ENCODE assay signal across 18 cellular contexts in genomic region chr1:41629571-41629970, GRCh38.
DNase-seq lines count a peak whose midpoint lies in the region; ATAC-seq and TF ChIP-seq lines count a peak whose summit lies in the region.
"Had no signal": no experiment of that assay in that cellular context is flagged by ENCODE, and none has a peak within 500 bp of the region (broad histone marks: within the 10 kb centered on the region; RNA-seq: fewer than 3 reads in every experiment).

No MANE protein-coding gene starts in this region.

- peak overlapping the region; percentile 62 for H3K9ac ChIP-seq in skeletal muscle satellite cell (ENCODE audit: low read depth, low read length)

- ATAC-seq in activated CD8-positive, alpha-beta T cell treated with anti-CD3 and anti-CD28 coated beads for 36 hours, result no peak
- no peak for ATAC-seq in activated CD8-positive, alpha-beta T cell treated with anti-CD3 and anti-CD28 coated beads, Interleukin-2, amount 10 ng/mL, durations not matched to agents 7 days and 5 days
- ATAC-seq in HG02678 (IDR thresholded peaks at IDR 0.05; ENCODE audit: unreplicated experiment) (no peak), upper lobe of right lung (no peak)
- ATAC-seq: gastroesophageal sphincter; left cardiac atrium; naive thymus-derived CD8-positive, alpha-beta T cell had no signal

- no peaks in the 10 kb centered on the region for H3K9me3 ChIP-seq in skeletal muscle satellite cell (replicated peaks; ENCODE audit: low read length)
- no peaks in the 10 kb centered on the region for H3K9me3 ChIP-seq in upper lobe of right lung
- H3K9me3 ChIP-seq: gastroesophageal sphincter had no signal

- peaks cover 57% of the 10 kb centered on the region for H3K36me3 Mint-ChIP-seq in activated CD8-positive, alpha-beta T cell treated with anti-CD3 and anti-CD28 coated beads for 36 hours (ENCODE audit: low read depth)
- peaks cover 10% of the 10 kb centered on the region for H3K36me3 Mint-ChIP-seq in activated CD8-positive, alpha-beta T cell treated with anti-CD3 and anti-CD28 coated beads, Interleukin-2, amount 10 ng/mL, durations not matched to agents 7 days and 5 days (ENCODE audit: low read depth)

- intact Hi-C loops in activated CD8-positive, alpha-beta T cell treated with anti-CD3 and anti-CD28 coated beads for 36 hours (cut with micrococcal nuclease), result no loop called here
- intact Hi-C loops in upper lobe of right lung (cut with DNase I), result no loop called here

- H3K9me3 Mint-ChIP-seq in activated CD8-positive, alpha-beta T cell treated with anti-CD3 and anti-CD28 coated beads for 36 hours, result no peaks in the 10 kb centered on the region
- no peaks in the 10 kb centered on the region for H3K9me3 Mint-ChIP-seq in activated CD8-positive, alpha-beta T cell treated with anti-CD3 and anti-CD28 coated beads, Interleukin-2, amount 10 ng/mL, durations not matched to agents 7 days and 5 days (ENCODE audit: insufficient read depth)
- H3K9me3 Mint-ChIP-seq: dendritic cell treated with granulocyte-macrophage colony-stimulating factor and Interleukin-4, amounts not matched to agents 40 ng/mL and 50 ng/mL, for 4 days; naive thymus-derived CD8-positive, alpha-beta T cell; T-helper 1 cell treated with Interleukin-12 subunit alpha and Interleukin-12 subunit beta and Interleukin-4 antibody, amounts not matched to agents 30 μg/mL and 1 μg/mL, for 36 hours had no signal

- H3K4me2 ChIP-seq in skeletal muscle satellite cell (ENCODE audit: low read length), result peak overlapping the region; percentile 17

- CTCF ChIA-PET in activated CD8-positive, alpha-beta T cell treated with anti-CD3 and anti-CD28 coated beads for 36 hours (lab: Charles Lee), result no interaction called here
- CTCF ChIA-PET in activated CD8-positive, alpha-beta T cell treated with anti-CD3 and anti-CD28 coated beads, Interleukin-2, amount 10 ng/mL, durations not matched to agents 7 days and 5 days (lab: Charles Lee), result no interaction called here
- CTCF ChIA-PET in GM10248 (lab: Yijun Ruan, JAX), result interaction anchor here (1.6 kb wide), 1 partner anchor 11 kb away, joined by 4 read pairs; no protein-coding TSS in a partner anchor

- H3K27me3 ChIP-seq in skeletal muscle satellite cell (ENCODE audit: control insufficient read depth, insufficient read depth, low read length) (no peaks in the 10 kb centered on the region), upper lobe of right lung (no peaks in the 10 kb centered on the region)
- H3K27me3 ChIP-seq: gastroesophageal sphincter had no signal

- TF ChIP-seq CTCF in activated CD8-positive, alpha-beta T cell treated with anti-CD3 and anti-CD28 coated beads for 36 hours (IDR thresholded peaks at IDR 0.05), result no peak
- TF ChIP-seq CTCF in epithelial cell of esophagus (IDR thresholded peaks at IDR 0.05; ENCODE audit: insufficient read depth, low read depth, low read length, missing control alignments), result no peak
- TF ChIP-seq CTCF in upper lobe of right lung (IDR thresholded peaks at IDR 0.05), result no peak
- TF ChIP-seq CTCF in GM10248 (IDR thresholded peaks at IDR 0.05; ENCODE audit: control extremely low read depth, extremely low read depth, low read depth, missing control alignments), result no peak

- peak overlapping the region; percentile 7 for H3K27ac Mint-ChIP-seq in activated CD8-positive, alpha-beta T cell treated with anti-CD3 and anti-CD28 coated beads for 36 hours
- H3K27ac Mint-ChIP-seq in activated CD8-positive, alpha-beta T cell treated with anti-CD3 and anti-CD28 coated beads, Interleukin-2, amount 10 ng/mL, durations not matched to agents 7 days and 5 days, result no peak overlapping the region
- H3K27ac Mint-ChIP-seq: dendritic cell treated with granulocyte-macrophage colony-stimulating factor and Interleukin-4, amounts not matched to agents 40 ng/mL and 50 ng/mL, for 4 days; naive thymus-derived CD8-positive, alpha-beta T cell; T-helper 1 cell treated with Interleukin-12 subunit alpha and Interleukin-12 subunit beta and Interleukin-4 antibody, amounts not matched to agents 30 μg/mL and 1 μg/mL, for 36 hours had no signal

- peaks cover 53% of the 10 kb centered on the region for H3K4me1 ChIP-seq in skeletal muscle satellite cell (ENCODE audit: control insufficient read depth, insufficient read depth, low read length)
- H3K4me1 ChIP-seq in upper lobe of right lung, result peaks cover 3% of the 10 kb centered on the region

- no peaks in the 10 kb centered on the region for H3K27me3 Mint-ChIP-seq in activated CD8-positive, alpha-beta T cell treated with anti-CD3 and anti-CD28 coated beads for 36 hours
- no peaks in the 10 kb centered on the region for H3K27me3 Mint-ChIP-seq in activated CD8-positive, alpha-beta T cell treated with anti-CD3 and anti-CD28 coated beads, Interleukin-2, amount 10 ng/mL, durations not matched to agents 7 days and 5 days (ENCODE audit: low read depth)
- H3K27me3 Mint-ChIP-seq: dendritic cell treated with granulocyte-macrophage colony-stimulating factor and Interleukin-4, amounts not matched to agents 40 ng/mL and 50 ng/mL, for 4 days; naive thymus-derived CD8-positive, alpha-beta T cell had no signal

- no peaks in the 10 kb centered on the region for H3K36me3 ChIP-seq in skeletal muscle satellite cell (ENCODE audit: insufficient read depth, low read length)
- no peaks in the 10 kb centered on the region for H3K36me3 ChIP-seq in upper lobe of right lung
- H3K36me3 ChIP-seq: gastroesophageal sphincter had no signal

- no peak for DNase-seq in activated CD8-positive, alpha-beta T cell treated with anti-CD3 and anti-CD28 coated beads for 36 hours
- no peak for DNase-seq in activated CD8-positive, alpha-beta T cell treated with anti-CD3 and anti-CD28 coated beads, Interleukin-2, amount 10 ng/mL, durations not matched to agents 7 days and 5 days
- peak; percentile 88 for DNase-seq in RPMI7951 (ENCODE audit: low read depth)
- DNase-seq in epithelial cell of esophagus (ENCODE audit: low read depth), result peak; percentile 53
- no peak for DNase-seq in upper lobe of right lung
- no peak for DNase-seq in GM10248 (ENCODE audit: extremely low spot score)
- DNase-seq: 8988T; activated CD4-positive, alpha-beta T cell treated with anti-CD3 and anti-CD28 coated beads, Interleukin-2, amount 50 U/mL, for 4 hours; DMS 273 treated with DMSO at 0.1 percent for 48 hours; left cardiac atrium; naive thymus-derived CD8-positive, alpha-beta T cell; NCI-H2227 treated with DMSO at 0.1 percent for 48 hours had no signal

- POLR2A ChIA-PET in activated CD8-positive, alpha-beta T cell treated with anti-CD3 and anti-CD28 coated beads for 36 hours (lab: Charles Lee), result no interaction called here
- POLR2A ChIA-PET in activated CD8-positive, alpha-beta T cell treated with anti-CD3 and anti-CD28 coated beads, Interleukin-2, amount 10 ng/mL, durations not matched to agents 7 days and 5 days (lab: Charles Lee), result no interaction called here
- POLR2A ChIA-PET in GM10248 (lab: Yijun Ruan, JAX), result no interaction called here

- no peak overlapping the region for H3K4me3 ChIP-seq in epithelial cell of esophagus (ENCODE audit: low read length)
- no peak overlapping the region for H3K4me3 ChIP-seq in skeletal muscle satellite cell (ENCODE audit: low read length)
- no peak overlapping the region for H3K4me3 ChIP-seq in upper lobe of right lung
- H3K4me3 ChIP-seq: gastroesophageal sphincter, skin epidermis had no signal

- H3K27ac ChIP-seq in upper lobe of right lung, result no peak overlapping the region
- H3K27ac ChIP-seq: gastroesophageal sphincter, skin epidermis had no signal

- no peak overlapping the region for H3K4me3 Mint-ChIP-seq in activated CD8-positive, alpha-beta T cell treated with anti-CD3 and anti-CD28 coated beads for 36 hours
- no peak overlapping the region for H3K4me3 Mint-ChIP-seq in activated CD8-positive, alpha-beta T cell treated with anti-CD3 and anti-CD28 coated beads, Interleukin-2, amount 10 ng/mL, durations not matched to agents 7 days and 5 days
- H3K4me3 Mint-ChIP-seq: dendritic cell treated with granulocyte-macrophage colony-stimulating factor and Interleukin-4, amounts not matched to agents 40 ng/mL and 50 ng/mL, for 4 days; naive thymus-derived CD8-positive, alpha-beta T cell; T-helper 1 cell treated with Interleukin-12 subunit alpha and Interleukin-12 subunit beta and Interleukin-4 antibody, amounts not matched to agents 30 μg/mL and 1 μg/mL, for 36 hours had no signal

- H3K4me1 Mint-ChIP-seq in activated CD8-positive, alpha-beta T cell treated with anti-CD3 and anti-CD28 coated beads for 36 hours (ENCODE audit: low read depth), result peaks cover 73% of the 10 kb centered on the region
- peaks cover 20% of the 10 kb centered on the region for H3K4me1 Mint-ChIP-seq in activated CD8-positive, alpha-beta T cell treated with anti-CD3 and anti-CD28 coated beads, Interleukin-2, amount 10 ng/mL, durations not matched to agents 7 days and 5 days (ENCODE audit: low read depth)

Comparison
In these comparisons a context has a peak if more than half of its experiments do, and no peak if none do; other contexts are left out.
1. DNase-seq: peak in RPMI7951 (single experiment) and epithelial cell of esophagus (single experiment); none in activated CD8-positive, alpha-beta T cell treated with anti-CD3 and anti-CD28 coated beads for 36 hours (single experiment), activated CD8-positive, alpha-beta T cell treated with anti-CD3 and anti-CD28 coated beads, Interleukin-2, amount 10 ng/mL, durations not matched to agents 7 days and 5 days (single experiment), upper lobe of right lung (single experiment) and GM10248 (single experiment).